In the genomic region with DNA sequence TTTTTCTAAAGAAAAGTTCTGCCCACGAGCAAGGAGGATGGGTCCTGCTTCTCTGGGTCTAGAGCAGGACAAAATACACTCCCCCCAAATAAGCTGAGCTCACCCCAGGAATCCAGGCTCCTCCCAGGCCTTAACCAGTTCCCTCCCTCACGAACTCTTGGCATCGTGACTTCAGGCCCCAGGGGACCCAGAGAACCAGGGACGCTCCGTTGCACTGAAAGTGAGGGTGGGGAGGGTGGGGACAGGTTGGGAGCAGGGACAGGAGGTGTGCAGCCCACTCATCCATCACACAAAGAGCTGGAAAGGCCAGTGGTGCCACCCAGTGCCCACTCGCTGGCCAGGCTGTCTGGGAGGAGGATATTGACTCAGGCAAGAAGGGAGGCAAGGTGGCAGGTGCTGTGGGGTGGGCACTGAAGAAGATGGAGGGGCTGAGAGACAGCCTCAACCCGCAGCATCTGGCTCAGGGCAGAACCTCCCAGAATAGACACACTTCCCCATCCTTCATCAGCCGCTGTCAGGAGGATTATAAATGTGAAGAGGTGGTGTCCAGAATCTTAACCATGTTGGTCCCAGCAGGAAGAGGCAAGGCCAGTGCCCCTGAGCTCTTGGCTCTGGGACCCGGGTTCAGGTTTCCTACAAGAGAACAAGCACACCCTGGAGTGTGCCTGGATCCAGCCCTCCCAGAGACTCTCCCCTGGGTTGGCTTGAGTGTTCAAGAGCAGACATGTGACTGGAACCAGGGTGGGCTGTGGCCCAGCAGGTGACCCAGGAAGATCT, we compare ENCODE assay signal across 22 cellular contexts.
"Had no signal": no experiment of that assay in that cellular context is flagged by ENCODE, and none has a peak within 500 bp of the region (broad histone marks: within the 10 kb centered on the region; RNA-seq: fewer than 3 reads in every experiment).

No MANE protein-coding gene starts in this region.

- H3K79me2 ChIP-seq: hepatocyte had no signal

- H3K36me3 ChIP-seq: adrenal gland, ascending aorta, brain microvascular endothelial cell, esophagus muscularis mucosa, sigmoid colon, thoracic aorta had no signal

- H3K27me3 ChIP-seq: adrenal gland, ascending aorta, brain microvascular endothelial cell had no signal

- H3K4me3 ChIP-seq: adrenal gland, ascending aorta, esophagus muscularis mucosa, hepatocyte, sigmoid colon, smooth muscle cell, thoracic aorta had no signal

- DNase-seq: activated CD4-positive, alpha-beta T cell treated with anti-CD3 and anti-CD28 coated beads for 1 hour; activated naive CD4-positive, alpha-beta T cell; activated T-cell treated with anti-CD3 and anti-CD28 coated beads, Interleukin-2, amount 50 U/mL, for 1 hour; adrenal gland; brain microvascular endothelial cell; central memory CD4-positive, alpha-beta T cell; effector memory CD8-positive, alpha-beta T cell; glutamatergic neuron; immature natural killer cell; kidney glomerular epithelial cell; sigmoid colon; stimulated activated CD4-positive, alpha-beta T cell treated with anti-CD3 and anti-CD28 coated beads, Interleukin-2, amount 100 ng/mL, for 48 hours; stimulated activated CD8-positive, alpha-beta memory T cell treated with anti-CD3 and anti-CD28 coated beads, Interleukin-4, amount 100 ng/mL, for 48 hours; stimulated activated naive B cell treated with anti-CD40 and anti-IgM and Interleukin-4, amounts not matched to agents 10 μg/mL and 1 μg/mL and 100 μg/mL, for 72 hours; T-helper 1 cell had no signal

- ATAC-seq: effector memory CD8-positive, alpha-beta T cell; stimulated activated naive B cell treated with anti-CD40 and anti-IgM and Interleukin-4, amounts not matched to agents 10 μg/mL and 1 μg/mL and 100 μg/mL, for 72 hours had no signal

- H2AFZ ChIP-seq: hepatocyte had no signal

- H3K27ac Mint-ChIP-seq: activated naive CD8-positive, alpha-beta T cell; effector memory CD8-positive, alpha-beta T cell; immature natural killer cell; stimulated activated naive B cell treated with anti-CD40 and anti-IgM and Interleukin-4, amounts not matched to agents 10 μg/mL and 1 μg/mL and 100 μg/mL, for 72 hours; type B pancreatic cell had no signal

- H3K4me3 Mint-ChIP-seq: activated naive CD8-positive, alpha-beta T cell; effector memory CD8-positive, alpha-beta T cell; immature natural killer cell; stimulated activated naive B cell treated with anti-CD40 and anti-IgM and Interleukin-4, amounts not matched to agents 10 μg/mL and 1 μg/mL and 100 μg/mL, for 72 hours; type B pancreatic cell had no signal

- H3K36me3 Mint-ChIP-seq: activated naive CD8-positive, alpha-beta T cell; type B pancreatic cell had no signal

- H3K4me2 ChIP-seq: hepatocyte, smooth muscle cell had no signal

- H3K27ac ChIP-seq: adrenal gland, ascending aorta, brain microvascular endothelial cell, esophagus muscularis mucosa, hepatocyte, sigmoid colon, thoracic aorta had no signal

- H3K9me3 ChIP-seq: adrenal gland, sigmoid colon, thoracic aorta had no signal

- H3K4me1 ChIP-seq: adrenal gland, ascending aorta, esophagus muscularis mucosa, sigmoid colon had no signal

- H3K4me1 Mint-ChIP-seq: immature natural killer cell; stimulated activated naive B cell treated with anti-CD40 and anti-IgM and Interleukin-4, amounts not matched to agents 10 μg/mL and 1 μg/mL and 100 μg/mL, for 72 hours had no signal
